In genomic region chr1:6234502-6235295, GRCh38 we compare ENCODE assay signal across 8 cellular contexts. TPM values are rescaled to one million over a fixed set of nuclear protein-coding genes. Genes with fewer than 3 reads are reported as not detected.
DNase-seq lines count a peak whose midpoint lies in the region; ATAC-seq and TF ChIP-seq lines count a peak whose summit lies in the region.

No MANE protein-coding gene starts in this region.

- H3K27ac ChIP-seq in OCI-LY7 (ENCODE audit: low read depth, low read length, poor library complexity, severe bottlenecking) (peak overlapping the region; percentile 14), neural progenitor cell (no peak overlapping the region)

- TF ChIP-seq CTCF in GM06990 (IDR thresholded peaks at IDR 0.05; ENCODE audit: insufficient read depth, low read length, poor library complexity, severe bottlenecking): no peak
- no peak for TF ChIP-seq CTCF in OCI-LY7 (conservative IDR thresholded peaks at IDR 0.05; ENCODE audit: low read length)
- TF ChIP-seq CTCF in neural progenitor cell (IDR thresholded peaks at IDR 0.05): no peak

- H3K4me3 ChIP-seq in GM06990 (replicated peaks; ENCODE audit: low read depth, low read length) (peak overlapping the region; percentile 88), OCI-LY7 (ENCODE audit: low read depth, low read length, poor library complexity, severe bottlenecking) (peak overlapping the region; percentile 96), neural progenitor cell (peak overlapping the region; percentile 84)

- peaks cover 46% of the 10 kb centered on the region for H3K36me3 Mint-ChIP-seq in effector memory CD8-positive, alpha-beta T cell (ENCODE audit: insufficient read depth)
- H3K36me3 Mint-ChIP-seq in neural progenitor cell: peaks cover 12% of the 10 kb centered on the region

- H3K4me1 Mint-ChIP-seq in effector memory CD8-positive, alpha-beta T cell (ENCODE audit: low read depth in 2 of 2): peaks cover 0 to 4% of the 10 kb centered on the region in 2 donors
- H3K4me1 Mint-ChIP-seq in neural progenitor cell: peaks cover 44% of the 10 kb centered on the region

- H2AFZ ChIP-seq in OCI-LY7 (ENCODE audit: low read length): peak overlapping the region; percentile 24; the same call in 1 of the 2 replicates
- H2AFZ ChIP-seq in neural progenitor cell (replicated peaks): no peak overlapping the region

- no peaks in the 10 kb centered on the region for H3K9me2 ChIP-seq in OCI-LY7 (ENCODE audit: insufficient read depth, low read length)

- no TSS peak for BruUV-seq in OCI-LY7 (replicated peaks; lab: Mats Ljungman, UMichigan)

- no peaks in the 10 kb centered on the region for H3K9me3 ChIP-seq in OCI-LY7 (ENCODE audit: low read length)
- no peaks in the 10 kb centered on the region for H3K9me3 ChIP-seq in neural progenitor cell (ENCODE audit: low read depth)

- peak overlapping the region; percentile 85 to 86 for H3K4me3 Mint-ChIP-seq in effector memory CD8-positive, alpha-beta T cell
- H3K4me3 Mint-ChIP-seq in neural progenitor cell: peak overlapping the region; percentile 91

- peaks cover 24% of the 10 kb centered on the region for H3K79me2 ChIP-seq in OCI-LY7 (ENCODE audit: insufficient read depth, low read depth, low read length)
- H3K79me2 ChIP-seq in neural progenitor cell (ENCODE audit: low read depth): peaks cover 58% of the 10 kb centered on the region

- peaks cover 33% of the 10 kb centered on the region for H3F3A ChIP-seq in neural progenitor cell (ENCODE audit: low read depth)

- H3K4me2 ChIP-seq in OCI-LY7 (ENCODE audit: low read length) (peak overlapping the region; percentile 92), neural progenitor cell (peak overlapping the region; percentile 95)

- 0 out of 2 replicates have a peak, but pooled peaks cover 11% of the 10 kb centered on the region for H4K20me1 ChIP-seq in OCI-LY7 (ENCODE audit: insufficient read depth, low read length)
- peaks cover 29% of the 10 kb centered on the region for H4K20me1 ChIP-seq in neural progenitor cell (ENCODE audit: low read depth)

- CTCF ChIA-PET in OCI-LY7 (lab: Charles Lee; ENCODE audit: unreplicated experiment): no interaction called here

- DNase-seq in GM06990 (ENCODE audit: extremely low read depth, insufficient read length) (no peak), OCI-LY7 (ENCODE audit: low spot score) (peak; percentile 32), neural progenitor cell (ENCODE audit: low spot score) (no peak), superior temporal gyrus (ENCODE audit: extremely low spot score) (no peak), ureter (ENCODE audit: low spot score) (no peak), NCI-H446 (lab: John Stamatoyannopoulos, UW) (no peak)
- DNase-seq in effector memory CD8-positive, alpha-beta T cell: no peak

- peak overlapping the region; percentile 89 for H3K9ac ChIP-seq in neural progenitor cell

- peaks cover 20% of the 10 kb centered on the region for H3K4me1 ChIP-seq in OCI-LY7 (ENCODE audit: insufficient read depth, low read length, poor library complexity, severe bottlenecking)
- peaks cover 28% of the 10 kb centered on the region for H3K4me1 ChIP-seq in neural progenitor cell

- peaks cover 9 to 13% of the 10 kb centered on the region in 2 donors for H3K27me3 Mint-ChIP-seq in effector memory CD8-positive, alpha-beta T cell
- H3K27me3 Mint-ChIP-seq in neural progenitor cell (ENCODE audit: insufficient read depth, low read depth): peaks cover 9% of the 10 kb centered on the region

- H3K36me3 ChIP-seq in GM06990 (ENCODE audit: control insufficient read depth, insufficient read depth, low read length) (peaks cover 11% of the 10 kb centered on the region), OCI-LY7 (ENCODE audit: insufficient read depth, low read length) (peaks cover 47% of the 10 kb centered on the region), neural progenitor cell (peaks cover 8% of the 10 kb centered on the region)

- H3K27ac Mint-ChIP-seq in effector memory CD8-positive, alpha-beta T cell: peak overlapping the region; percentile 68 to 72
- peak overlapping the region; percentile 42 for H3K27ac Mint-ChIP-seq in neural progenitor cell

- no peaks in the 10 kb centered on the region for H3K9me3 Mint-ChIP-seq in effector memory CD8-positive, alpha-beta T cell
- H3K9me3 Mint-ChIP-seq in neural progenitor cell: peaks cover 4% of the 10 kb centered on the region

- POLR2A ChIA-PET in OCI-LY7 (lab: Charles Lee): interaction anchor here (1.0 to 1.5 kb wide), 2 partner anchors 34 to 242 kb away, joined by 3 to 7 read pairs; partner anchors contain the start of gene NPHP4

- intact Hi-C loops in OCI-LY7 (cut with micrococcal nuclease; ENCODE audit: unreplicated experiment): loop anchor here (5.0 kb wide), 2 partner anchors 37 to 158 kb away; partner anchors contain the start of genes ACOT7 and RPL22

- ATAC-seq in effector memory CD8-positive, alpha-beta T cell (replicated peaks): no peak
- no peak for ATAC-seq in HG02870 (IDR thresholded peaks at IDR 0.05; ENCODE audit: unreplicated experiment)

- H3K27me3 ChIP-seq in GM06990 (replicated peaks; ENCODE audit: control insufficient read depth, insufficient read depth, low read length) (no peaks in the 10 kb centered on the region; the same call in 1 of the 2 replicates), neural progenitor cell (no peaks in the 10 kb centered on the region)

RNA-seq across cellular contexts. Expression of gene ICMT, which starts 1.1 kb away (rescaled TPM):
- total RNA-seq in OCI-LY7 (2014; rRNA removed; shearing (Covaris generic)): 54.0 and 57.0 TPM in 2 replicates
- total RNA-seq in OCI-LY7 (2022): 42.2 and 48.0 TPM in 2 replicates
- total RNA-seq in neural progenitor cell (ENCODE audit: low replicate concordance): 88.4 and 118 TPM in 2 replicates
- total RNA-seq in ureter: 52.1 TPM

RNA-seq across cellular contexts. Expression of gene HES3, which starts 9.3 kb away (rescaled TPM):
- total RNA-seq in OCI-LY7 (2014; rRNA removed; shearing (Covaris generic)): not detected in 2 replicates
- not detected in 2 replicates for total RNA-seq in OCI-LY7 (2022)
- total RNA-seq in neural progenitor cell (ENCODE audit: low replicate concordance): 5.5 and 22.2 TPM in 2 replicates
- not detected for total RNA-seq in ureter

RNA-seq across cellular contexts. Expression of gene GPR153, which starts 26.2 kb away (rescaled TPM):
- not detected in 2 replicates for total RNA-seq in OCI-LY7 (2014; rRNA removed; shearing (Covaris generic))
- total RNA-seq in OCI-LY7 (2022) (not detected in 2 replicates), neural progenitor cell (ENCODE audit: low replicate concordance) (8.4 and 27.3 TPM in 2 replicates), ureter (7.2 TPM)

RNA-seq across cellular contexts. Expression of gene RNF207, which starts 28.8 kb away (rescaled TPM):
- total RNA-seq in OCI-LY7 (2014; rRNA removed; shearing (Covaris generic)): not detected in 2 replicates
- total RNA-seq in OCI-LY7 (2022): not detected in 2 replicates
- total RNA-seq in neural progenitor cell (ENCODE audit: low replicate concordance): 3.1 and 5.9 TPM in 2 replicates
- total RNA-seq in ureter: 63.0 TPM

RNA-seq across cellular contexts. Expression of gene RPL22, which starts 35.3 kb away (rescaled TPM):
- total RNA-seq in OCI-LY7 (2014; rRNA removed; shearing (Covaris generic)): 249 and 330 TPM in 2 replicates
- 589 and 605 TPM in 2 replicates for total RNA-seq in OCI-LY7 (2022)
- 261 and 410 TPM in 2 replicates for total RNA-seq in neural progenitor cell (ENCODE audit: low replicate concordance)
- total RNA-seq in ureter: 595 TPM
